Comparison of ENCODE assay signal across 20 cellular contexts in genomic region chr2:210049831-210050230, GRCh38.
"Had no signal": no experiment of that assay in that cellular context is flagged by ENCODE, and none has a peak within 500 bp of the region (broad histone marks: within the 10 kb centered on the region; RNA-seq: fewer than 3 reads in every experiment).

No MANE protein-coding gene starts in this region.

- H3K4me3 ChIP-seq: dorsolateral prefrontal cortex, heart left ventricle, hepatocyte, lung, ovary, right lobe of liver, suprapubic skin, transverse colon, vagina had no signal

- H3K4me2 ChIP-seq: hepatocyte had no signal

- H3K79me2 ChIP-seq: hepatocyte had no signal

- H3K36me3 Mint-ChIP-seq: stimulated activated effector memory CD8-positive, alpha-beta T cell treated with anti-CD3 and anti-CD28 coated beads, Interleukin-12 subunit alpha, Interleukin-12 subunit beta, amount 100 ng/mL, for 72 hours had no signal

- ATAC-seq: heart left ventricle; left lobe of liver; naive thymus-derived CD4-positive, alpha-beta T cell; right lobe of liver; stimulated activated effector memory CD8-positive, alpha-beta T cell treated with anti-CD3 and anti-CD28 coated beads, Interleukin-12 subunit alpha, Interleukin-12 subunit beta, amount 100 ng/mL, for 72 hours; stimulated activated naive CD8-positive, alpha-beta T cell treated with anti-CD3 and anti-CD28 coated beads, Interleukin-15, Interleukin-2, amounts not matched to agents 100 U/mL and 50 U/mL, for 24 hours had no signal

- H3K27me3 Mint-ChIP-seq: memory B cell; naive thymus-derived CD4-positive, alpha-beta T cell had no signal

- H2AFZ ChIP-seq: hepatocyte had no signal

- H3K27ac Mint-ChIP-seq: memory B cell; naive thymus-derived CD4-positive, alpha-beta T cell; nephron progenitor cell; stimulated activated effector memory CD8-positive, alpha-beta T cell treated with anti-CD3 and anti-CD28 coated beads, Interleukin-12 subunit alpha, Interleukin-12 subunit beta, amount 100 ng/mL, for 72 hours had no signal

- H3K36me3 ChIP-seq: ovary, right lobe of liver, transverse colon had no signal

- H3K27ac ChIP-seq: dorsolateral prefrontal cortex, heart left ventricle, hepatocyte, ovary, right lobe of liver, suprapubic skin, transverse colon, vagina had no signal

- H3K4me1 Mint-ChIP-seq: memory B cell; naive thymus-derived CD4-positive, alpha-beta T cell; nephron progenitor cell; stimulated activated effector memory CD8-positive, alpha-beta T cell treated with anti-CD3 and anti-CD28 coated beads, Interleukin-12 subunit alpha, Interleukin-12 subunit beta, amount 100 ng/mL, for 72 hours had no signal

- H3K4me3 Mint-ChIP-seq: memory B cell; naive thymus-derived CD4-positive, alpha-beta T cell; nephron progenitor cell; stimulated activated effector memory CD8-positive, alpha-beta T cell treated with anti-CD3 and anti-CD28 coated beads, Interleukin-12 subunit alpha, Interleukin-12 subunit beta, amount 100 ng/mL, for 72 hours had no signal

- DNase-seq: dorsolateral prefrontal cortex; effector CD4-positive, alpha-beta T cell; heart left ventricle; kidney; naive thymus-derived CD4-positive, alpha-beta T cell; nephron progenitor cell; occipital lobe; ovary; right lobe of liver; stimulated activated CD4-positive, alpha-beta T cell treated with anti-CD3 and anti-CD28 coated beads, Interleukin-2, amount 100 ng/mL, for 24 hours; stimulated activated CD4-positive, alpha-beta T cell treated with anti-CD3 and anti-CD28 coated beads, Interleukin-4, amount 100 ng/mL, for 24 hours; stimulated activated naive CD8-positive, alpha-beta T cell treated with anti-CD3 and anti-CD28 coated beads, Interleukin-15, Interleukin-2, amounts not matched to agents 100 U/mL and 50 U/mL, for 24 hours; transverse colon had no signal

- H3K9me3 ChIP-seq: ovary had no signal

- H3K27me3 ChIP-seq: dorsolateral prefrontal cortex, heart left ventricle, hepatocyte, ovary, right lobe of liver, suprapubic skin, transverse colon, vagina had no signal

- H3K4me1 ChIP-seq: right lobe of liver, suprapubic skin, transverse colon, vagina had no signal
